Comparison of ENCODE assay signal across 8 cellular contexts in genomic region chr1:25810341-25811299, GRCh38. TPM values are rescaled to one million over a fixed set of nuclear protein-coding genes. Genes with fewer than 3 reads are reported as not detected.
DNase-seq lines count a peak whose midpoint lies in the region; ATAC-seq, FAIRE-seq and TF ChIP-seq lines count a peak whose summit lies in the region.

No MANE protein-coding gene starts in this region.

- DNase-seq in CD1c-positive myeloid dendritic cell (ENCODE audit: extremely low spot score) (peak; percentile 75), RCC 7860 (ENCODE audit: low spot score) (peak; percentile 38), fibroblast of villous mesenchyme (ENCODE audit: low read depth) (peak; percentile 37), osteocyte (ENCODE audit: extremely low spot score, unreplicated experiment) (peak; percentile 93), upper lobe of left lung (peak; percentile 75 to 92)
- peak; percentile 67 for DNase-seq in activated T-helper 1 cell treated with anti-CD3 and anti-CD28 coated beads, Interleukin-12 subunit alpha, Interleukin-12 subunit beta, Interleukin-2, Interleukin-4 antibody, amounts not matched to agents 30 ng/mL and 10 ng/mL and 1 ng/mL, durations not matched to agents 14 hours and 24 hours and 36 hours (ENCODE audit: low spot score)

- no peaks in the 10 kb centered on the region for H3K9me3 ChIP-seq in upper lobe of left lung

- no peak for FAIRE-seq in RCC 7860 (lab: Jason Lieb, UNC)

- H3K36me3 ChIP-seq in upper lobe of left lung: peaks cover 7 to 87% (median 63%) of the 10 kb centered on the region in 4 donors

- no peaks in the 10 kb centered on the region for H3K9me3 Mint-ChIP-seq in activated T-helper 1 cell treated with anti-CD3 and anti-CD28 coated beads, Interleukin-12 subunit alpha, Interleukin-12 subunit beta, Interleukin-2, Interleukin-4 antibody, amounts not matched to agents 30 ng/mL and 10 ng/mL and 1 ng/mL, durations not matched to agents 14 hours and 24 hours and 36 hours
- no peaks in the 10 kb centered on the region for H3K9me3 Mint-ChIP-seq in osteocyte (ENCODE audit: unreplicated experiment)

- H3K4me1 Mint-ChIP-seq in activated T-helper 1 cell treated with anti-CD3 and anti-CD28 coated beads, Interleukin-12 subunit alpha, Interleukin-12 subunit beta, Interleukin-2, Interleukin-4 antibody, amounts not matched to agents 30 ng/mL and 10 ng/mL and 1 ng/mL, durations not matched to agents 14 hours and 24 hours and 36 hours (ENCODE audit: low read depth): no peaks in the 10 kb centered on the region
- peaks cover 21% of the 10 kb centered on the region for H3K4me1 Mint-ChIP-seq in osteocyte (ENCODE audit: unreplicated experiment)

- intact Hi-C loops in activated T-helper 1 cell treated with anti-CD3 and anti-CD28 coated beads, Interleukin-12 subunit alpha, Interleukin-12 subunit beta, Interleukin-2, Interleukin-4 antibody, amounts not matched to agents 30 ng/mL and 10 ng/mL and 1 ng/mL, durations not matched to agents 14 hours and 24 hours and 36 hours (cut with micrococcal nuclease): loop anchor here (1.0 kb wide), 2 partner anchors 290 to 306 kb away; no protein-coding TSS in a partner anchor

- TF ChIP-seq POLR2A in upper lobe of left lung (IDR thresholded peaks at IDR 0.05): no peak

- TF ChIP-seq CTCF in fibroblast of villous mesenchyme (IDR thresholded peaks at IDR 0.05; ENCODE audit: insufficient read depth, low read depth, low read length) (peak; percentile 87), osteocyte (IDR thresholded peaks at IDR 0.05) (peak; percentile 94), upper lobe of left lung (IDR thresholded peaks at IDR 0.05) (peak; percentile 91 to 95 (median 94))

- peaks cover 6% of the 10 kb centered on the region for H3K27me3 Mint-ChIP-seq in activated T-helper 1 cell treated with anti-CD3 and anti-CD28 coated beads, Interleukin-12 subunit alpha, Interleukin-12 subunit beta, Interleukin-2, Interleukin-4 antibody, amounts not matched to agents 30 ng/mL and 10 ng/mL and 1 ng/mL, durations not matched to agents 14 hours and 24 hours and 36 hours (ENCODE audit: insufficient read depth)
- no peaks in the 10 kb centered on the region for H3K27me3 Mint-ChIP-seq in osteocyte (ENCODE audit: unreplicated experiment)

- H3K27ac Mint-ChIP-seq in activated T-helper 1 cell treated with anti-CD3 and anti-CD28 coated beads, Interleukin-12 subunit alpha, Interleukin-12 subunit beta, Interleukin-2, Interleukin-4 antibody, amounts not matched to agents 30 ng/mL and 10 ng/mL and 1 ng/mL, durations not matched to agents 14 hours and 24 hours and 36 hours: no peak overlapping the region
- H3K27ac Mint-ChIP-seq in osteocyte (ENCODE audit: unreplicated experiment): no peak overlapping the region

- H3K4me1 ChIP-seq in upper lobe of left lung: peaks cover 13 to 46% (median 25%) of the 10 kb centered on the region in 4 donors

- WGBS in upper lobe of left lung, 2 donors: 36 to 80% methylated on average over 6 to 18 of the region's 21 CpGs

- no peak for TF ChIP-seq EP300 in upper lobe of left lung (IDR thresholded peaks at IDR 0.05)

- ATAC-seq in HG03175 (IDR thresholded peaks at IDR 0.05; ENCODE audit: unreplicated experiment): peak; percentile 47
- peak; percentile 63 to 80 for ATAC-seq in upper lobe of left lung (ENCODE audit: low FRiP score in 2 of 2)
- no peak for ATAC-seq in HG02610 (IDR thresholded peaks at IDR 0.05; ENCODE audit: unreplicated experiment)

- no peaks in the 10 kb centered on the region for H3K36me3 Mint-ChIP-seq in activated T-helper 1 cell treated with anti-CD3 and anti-CD28 coated beads, Interleukin-12 subunit alpha, Interleukin-12 subunit beta, Interleukin-2, Interleukin-4 antibody, amounts not matched to agents 30 ng/mL and 10 ng/mL and 1 ng/mL, durations not matched to agents 14 hours and 24 hours and 36 hours (ENCODE audit: low read depth)
- H3K36me3 Mint-ChIP-seq in osteocyte (ENCODE audit: unreplicated experiment): peaks cover 19% of the 10 kb centered on the region

- H3K27me3 ChIP-seq in upper lobe of left lung: no peaks in the 10 kb centered on the region

- H3K27ac ChIP-seq in upper lobe of left lung: no peak overlapping the region

- H3K4me3 ChIP-seq in fibroblast of villous mesenchyme (ENCODE audit: low read depth, low read length): no peak overlapping the region
- H3K4me3 ChIP-seq in upper lobe of left lung: no peak overlapping the region

- H3K4me3 Mint-ChIP-seq in activated T-helper 1 cell treated with anti-CD3 and anti-CD28 coated beads, Interleukin-12 subunit alpha, Interleukin-12 subunit beta, Interleukin-2, Interleukin-4 antibody, amounts not matched to agents 30 ng/mL and 10 ng/mL and 1 ng/mL, durations not matched to agents 14 hours and 24 hours and 36 hours: no peak overlapping the region
- H3K4me3 Mint-ChIP-seq in osteocyte (ENCODE audit: unreplicated experiment): no peak overlapping the region

RNA-seq across cellular contexts. Expression of gene MTFR1L, which starts 9.1 kb away (rescaled TPM):
- 29.3 and 30.0 TPM in 2 replicates for total RNA-seq in activated T-helper 1 cell treated with anti-CD3 and anti-CD28 coated beads, Interleukin-12 subunit alpha, Interleukin-12 subunit beta, Interleukin-2, Interleukin-4 antibody, amounts not matched to agents 30 ng/mL and 10 ng/mL and 1 ng/mL, durations not matched to agents 14 hours and 24 hours and 36 hours
- total RNA-seq in fibroblast of villous mesenchyme (46.6 and 47.4 TPM in 2 replicates), osteocyte (70.6 and 76.8 TPM in 2 replicates), upper lobe of left lung (10 to 100 TPM; 43.2 to 80.7 (median 53.6) TPM)

RNA-seq across cellular contexts. Expression of gene SELENON, which starts 10.6 kb away (rescaled TPM):
- 5.2 and 5.3 TPM in 2 replicates for total RNA-seq in activated T-helper 1 cell treated with anti-CD3 and anti-CD28 coated beads, Interleukin-12 subunit alpha, Interleukin-12 subunit beta, Interleukin-2, Interleukin-4 antibody, amounts not matched to agents 30 ng/mL and 10 ng/mL and 1 ng/mL, durations not matched to agents 14 hours and 24 hours and 36 hours
- total RNA-seq in fibroblast of villous mesenchyme (23.7 and 24.5 TPM in 2 replicates), osteocyte (126 and 129 TPM in 2 replicates), upper lobe of left lung (10 to 100 TPM; 22.0 to 91.1 (median 60.5) TPM)

RNA-seq across cellular contexts. Expression of gene AUNIP, which starts 48.6 kb away (rescaled TPM):
- 10.2 and 12.3 TPM in 2 replicates for total RNA-seq in activated T-helper 1 cell treated with anti-CD3 and anti-CD28 coated beads, Interleukin-12 subunit alpha, Interleukin-12 subunit beta, Interleukin-2, Interleukin-4 antibody, amounts not matched to agents 30 ng/mL and 10 ng/mL and 1 ng/mL, durations not matched to agents 14 hours and 24 hours and 36 hours
- total RNA-seq in fibroblast of villous mesenchyme: 2.9 and 3.5 TPM in 2 replicates
- 1.3 and 1.9 TPM in 2 replicates for total RNA-seq in osteocyte
- total RNA-seq in upper lobe of left lung: 1 to 10 TPM in 1 of 6 donors, under 1 TPM in 2, not detected in 3; 0.43 to 1.1 (median 0.74) TPM

Comparison
In these comparisons a context has a peak if more than half of its experiments do, and no peak if none do; other contexts are left out.
1. DNase-seq: peak in every context shown above with its lines; median percentile 93 in osteocyte; 84 in upper lobe of left lung; 75 in CD1c-positive myeloid dendritic cell; 67 in activated T-helper 1 cell treated with anti-CD3 and anti-CD28 coated beads, Interleukin-12 subunit alpha, Interleukin-12 subunit beta, Interleukin-2, Interleukin-4 antibody, amounts not matched to agents 30 ng/mL and 10 ng/mL and 1 ng/mL, durations not matched to agents 14 hours and 24 hours and 36 hours; 38 in RCC 7860; 37 in fibroblast of villous mesenchyme.